Comparison of ENCODE assay signal across 16 cellular contexts in the genomic region with DNA sequence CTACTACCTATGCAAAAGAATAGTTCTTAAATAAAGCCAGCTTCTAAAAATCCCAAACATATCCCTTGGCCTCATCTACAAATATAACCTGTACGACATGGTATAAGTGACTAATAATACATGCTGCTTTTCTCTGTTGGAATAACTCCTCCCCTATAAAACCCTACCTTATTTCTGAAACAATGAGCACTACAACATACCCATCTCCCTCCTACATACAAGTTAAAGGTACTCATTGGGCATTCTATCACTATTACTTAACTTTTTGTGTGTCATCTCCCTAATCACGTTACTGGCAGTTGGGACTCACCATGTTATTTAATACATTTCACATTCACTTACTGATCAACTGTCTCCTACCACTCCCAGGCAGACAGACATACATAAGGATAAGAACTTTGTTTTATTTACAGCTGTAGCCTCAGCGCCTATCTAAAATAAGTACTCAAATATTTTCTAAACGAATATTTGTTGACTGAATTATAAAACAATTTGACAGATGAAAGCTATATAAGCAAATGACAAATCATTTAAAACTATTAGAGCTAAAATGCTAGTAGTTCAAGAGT. TPM values are rescaled to one million over a fixed set of nuclear protein-coding genes. Genes with fewer than 3 reads are reported as not detected.
DNase-seq lines count a peak whose midpoint lies in the region; ATAC-seq and TF ChIP-seq lines count a peak whose summit lies in the region.
"Had no signal": no experiment of that assay in that cellular context is flagged by ENCODE, and none has a peak within 500 bp of the region (broad histone marks: within the 10 kb centered on the region; RNA-seq: fewer than 3 reads in every experiment).

No MANE protein-coding gene starts in this region.

- no peak overlapping the region for H2AFZ ChIP-seq in ACC112 (ENCODE audit: low read length, unreplicated experiment)
- H2AFZ ChIP-seq in DND-41 (ENCODE audit: low read depth, low read length), result no peak overlapping the region
- no peak overlapping the region for H2AFZ ChIP-seq in PC-3 (ENCODE audit: low read length)

- no peak overlapping the region for H3K4me3 Mint-ChIP-seq in memory B cell

- H3K4me2 ChIP-seq in DND-41 (ENCODE audit: insufficient read depth, low read length) (peak overlapping the region; percentile 7; the same call in 1 of the 2 replicates), PC-3 (ENCODE audit: low read length) (no peak overlapping the region)
- H3K4me2 ChIP-seq: A549 had no signal

- TF ChIP-seq CTCF in DND-41 (IDR thresholded peaks at IDR 0.05; ENCODE audit: borderline replicate concordance, extremely low read depth, low read length, poor library complexity, severe bottlenecking) (no peak), PC-3 (conservative IDR thresholded peaks at IDR 0.05; ENCODE audit: low read depth, low read length) (no peak), BE2C (IDR thresholded peaks at IDR 0.05; ENCODE audit: low read depth, low read length) (no peak)

- ATAC-seq in DND-41 (ENCODE audit: insufficient read depth, low read depth) (no peak), memory B cell (ENCODE audit: low read depth) (no peak), PC-3 (no peak)
- ATAC-seq: A549 had no signal

- H3K27ac ChIP-seq in ACC112 (ENCODE audit: low read depth, low read length) (no peak overlapping the region), DND-41 (ENCODE audit: low read length) (no peak overlapping the region), PC-3 (ENCODE audit: low read length) (no peak overlapping the region)
- H3K27ac ChIP-seq: A549, SJCRH30 had no signal

- H3K36me3 Mint-ChIP-seq in memory B cell, result peaks cover 31% of the 10 kb centered on the region

- no peaks in the 10 kb centered on the region for H3K27me3 Mint-ChIP-seq in memory B cell

- peaks cover 26% of the 10 kb centered on the region for H3K4me1 ChIP-seq in ACC112 (ENCODE audit: control insufficient read depth, insufficient read depth, low read length, unreplicated experiment)
- H3K4me1 ChIP-seq in DND-41 (ENCODE audit: insufficient read depth, low read length), result peaks cover 28% of the 10 kb centered on the region
- H3K4me1 ChIP-seq in adipocyte (ENCODE audit: control insufficient read depth, insufficient read depth, low read length), result peaks cover 37% of the 10 kb centered on the region
- peaks cover 18% of the 10 kb centered on the region for H3K4me1 ChIP-seq in PC-3 (ENCODE audit: insufficient read depth, low read length)
- no peaks in the 10 kb centered on the region for H3K4me1 ChIP-seq in BE2C
- H3K4me1 ChIP-seq: SJCRH30 had no signal

- no TSS peak for BruUV-seq in PC-3 (replicated peaks; lab: Mats Ljungman, UMichigan)

- peaks cover 21% of the 10 kb centered on the region; the same call in 1 of the 2 replicates for H4K20me1 ChIP-seq in DND-41 (ENCODE audit: insufficient read depth, low read length)
- H4K20me1 ChIP-seq in PC-3 (ENCODE audit: low read length), result peaks cover 13% of the 10 kb centered on the region; the same call in 1 of the 2 replicates

- H3K27ac Mint-ChIP-seq in memory B cell, result peak overlapping the region; percentile 3

- H3F3A ChIP-seq in PC-3 (ENCODE audit: low read length, unreplicated experiment), result no peaks in the 10 kb centered on the region

- CTCF ChIA-PET in PC-3 (lab: Charles Lee), result no interaction called here

- H3K4me1 Mint-ChIP-seq in memory B cell, result peaks cover 25% of the 10 kb centered on the region

- H3K36me3 ChIP-seq in ACC112 (ENCODE audit: insufficient read depth, low read length) (peaks cover 52% of the 10 kb centered on the region), DND-41 (ENCODE audit: insufficient read depth, low read length) (peaks cover 53% of the 10 kb centered on the region), adipocyte (ENCODE audit: control insufficient read depth, insufficient read depth, low read length, severe bottlenecking) (peaks cover 54% of the 10 kb centered on the region), PC-3 (ENCODE audit: low read depth, low read length) (peaks cover 47% of the 10 kb centered on the region), BE2C (peaks cover 51% of the 10 kb centered on the region)

- H3K9ac ChIP-seq in DND-41 (ENCODE audit: low read depth, low read length) (no peak overlapping the region), adipocyte (ENCODE audit: low read length) (no peak overlapping the region), PC-3 (ENCODE audit: low read length) (no peak overlapping the region)

- H3K27me3 ChIP-seq in ACC112 (ENCODE audit: insufficient read depth, low read length), result no peaks in the 10 kb centered on the region
- no peaks in the 10 kb centered on the region for H3K27me3 ChIP-seq in DND-41 (ENCODE audit: insufficient read depth, low read length, poor library complexity)
- no peaks in the 10 kb centered on the region for H3K27me3 ChIP-seq in adipocyte (replicated peaks; ENCODE audit: control insufficient read depth, insufficient read depth, low read length)
- H3K27me3 ChIP-seq in PC-3 (ENCODE audit: low read length), result no peaks in the 10 kb centered on the region
- H3K27me3 ChIP-seq in BE2C, result no peaks in the 10 kb centered on the region
- H3K27me3 ChIP-seq: SJCRH30 had no signal

- H3K9me3 ChIP-seq in DND-41 (ENCODE audit: insufficient read depth, low read length, severe bottlenecking), result no peaks in the 10 kb centered on the region
- H3K9me3 ChIP-seq in adipocyte (ENCODE audit: control insufficient read depth, low read length), result no peaks in the 10 kb centered on the region
- H3K9me3 ChIP-seq in PC-3 (ENCODE audit: low read length), result no peaks in the 10 kb centered on the region
- H3K9me3 ChIP-seq in BE2C, result no peaks in the 10 kb centered on the region
- H3K9me3 ChIP-seq: SJCRH30 had no signal

- intact Hi-C loops in PC-3 (cut with micrococcal nuclease), result loop anchor here (10.0 kb wide), 1 partner anchor 212 kb away; no protein-coding TSS in a partner anchor

- H3K79me2 ChIP-seq in ACC112 (ENCODE audit: control insufficient read depth, insufficient read depth, low read length, unreplicated experiment), result peaks cover 81% of the 10 kb centered on the region
- H3K79me2 ChIP-seq in DND-41 (ENCODE audit: insufficient read depth, low read length), result peaks cover 71% of the 10 kb centered on the region
- H3K79me2 ChIP-seq in PC-3 (ENCODE audit: low read length), result peaks cover 60% of the 10 kb centered on the region

- DNase-seq in DND-41, result no peak
- DNase-seq in adipocyte (ENCODE audit: low read depth), result no peak
- no peak for DNase-seq in memory B cell (ENCODE audit: low spot score in 2 of 2)
- DNase-seq in NCI-H510A treated with DMSO at 0.1 percent for 48 hours (lab: John Stamatoyannopoulos, UW), result no peak
- no peak for DNase-seq in PC-3
- DNase-seq in BE2C, result no peak
- no peak for DNase-seq in activated CD4-positive, CD25-positive, alpha-beta regulatory T cell (lab: John Stamatoyannopoulos, UW)
- DNase-seq: HCEC 1CT, NCI-H1048, NCI-H1436 treated with DMSO at 0.1 percent for 48 hours, NCI-H2029 treated with DMSO at 0.1 percent for 48 hours, NCI-H774, SJCRH30 had no signal

- H3K4me3 ChIP-seq in ACC112 (ENCODE audit: low read depth, low read length) (peak overlapping the region; percentile 20; the same call in 1 of the 2 replicates), DND-41 (ENCODE audit: low read depth in 1 of 2, low read length in 2 of 2) (no peak overlapping the region), adipocyte (ENCODE audit: low read length) (peak overlapping the region; percentile 4), PC-3 (ENCODE audit: low read length) (no peak overlapping the region), BE2C (ENCODE audit: low read depth, low read length) (no peak overlapping the region)
- H3K4me3 ChIP-seq: A549, SJCRH30 had no signal

- POLR2A ChIA-PET in PC-3 (lab: Charles Lee; ENCODE audit: unreplicated experiment), result no interaction called here

- no peaks in the 10 kb centered on the region for H3K9me2 ChIP-seq in PC-3 (replicated peaks; ENCODE audit: low read length)

- H3K9me3 Mint-ChIP-seq in memory B cell, result peaks cover 1% of the 10 kb centered on the region

RNA-seq across cellular contexts. Expression of a gene that starts 4.1 kb away (rescaled TPM):
- 11.3 and 23.8 TPM in 2 replicates for total RNA-seq in PC-3 (2014; rRNA removed)
- polyA plus RNA-seq in BE2C (2012; ENCODE audit: insufficient read depth, insufficient read length, low read depth), result 17.3 TPM

RNA-seq across cellular contexts. Expression of a gene that starts 32.6 kb away (rescaled TPM):
- not detected in 2 replicates for total RNA-seq in PC-3 (2014; rRNA removed)
- polyA plus RNA-seq in BE2C (2012; ENCODE audit: insufficient read depth, insufficient read length, low read depth), result not detected
- total RNA-seq: NCI-H460, SJCRH30 had no signal
- polyA plus RNA-seq: A549 had no signal

Comparison
In these comparisons a context has a peak if more than half of its experiments do, and no peak if none do; other contexts are left out.
1. H3K4me3 ChIP-seq: peak in ACC112 (single experiment) and adipocyte (single experiment); none in DND-41 (0 of 2), PC-3 (single experiment) and BE2C (single experiment).